ENCODE assay signal across 1 cellular context in the genomic region with DNA sequence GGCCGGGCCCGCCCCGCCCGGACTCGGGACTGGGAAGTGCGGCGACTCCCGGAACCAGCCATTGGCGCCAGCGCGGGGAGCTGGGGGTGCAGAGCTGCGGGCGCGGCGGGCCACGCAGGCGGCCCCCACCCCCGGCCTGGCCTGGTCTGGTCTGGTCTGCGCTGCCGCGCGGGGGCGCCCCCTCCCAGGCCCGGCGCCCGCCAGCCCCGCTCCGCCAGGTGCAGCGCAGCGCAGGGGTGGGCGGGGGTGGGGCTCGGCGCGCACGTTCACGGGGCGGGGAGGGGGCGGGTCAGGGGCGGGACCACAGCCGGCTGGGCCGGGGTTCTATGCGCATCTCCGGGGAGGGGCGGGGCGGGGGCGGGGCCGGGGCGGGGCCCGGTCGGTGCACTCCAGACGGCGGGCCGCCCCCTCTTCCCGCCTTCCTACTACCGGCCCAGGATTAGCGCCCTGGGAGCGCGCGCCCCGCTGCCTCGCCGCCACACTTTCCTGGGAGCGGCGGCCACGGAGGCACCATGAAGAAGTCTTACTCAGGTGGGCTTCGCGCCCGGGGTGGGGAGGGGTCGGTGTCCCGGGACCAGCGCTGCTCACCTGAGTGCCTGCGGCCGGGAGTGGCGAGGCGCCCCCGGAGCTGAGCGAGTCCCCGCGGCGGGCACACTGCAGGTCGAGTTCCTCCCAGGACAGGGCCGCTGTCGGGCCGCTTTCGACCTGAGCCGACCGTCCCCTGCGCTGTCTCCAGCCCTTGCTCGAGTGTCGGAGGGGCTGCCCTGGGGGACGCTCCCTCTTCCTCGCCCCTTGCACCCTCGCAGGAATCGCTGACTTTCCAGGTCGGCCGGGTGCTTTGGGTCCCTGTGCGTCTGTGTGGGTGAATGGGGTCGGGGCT.
A peak's percentile ranks its signal among the peaks of the same experiment; 100 is the strongest.
TF ChIP-seq lines count a peak whose summit lies in the region.

No MANE protein-coding gene starts in this region.

TF ChIP-seq in HepG2, 621 proteins besides CTCF, POLR2A, EP300 and RAD21 (continued from another document):
- TF ChIP-seq, protein P1, sequence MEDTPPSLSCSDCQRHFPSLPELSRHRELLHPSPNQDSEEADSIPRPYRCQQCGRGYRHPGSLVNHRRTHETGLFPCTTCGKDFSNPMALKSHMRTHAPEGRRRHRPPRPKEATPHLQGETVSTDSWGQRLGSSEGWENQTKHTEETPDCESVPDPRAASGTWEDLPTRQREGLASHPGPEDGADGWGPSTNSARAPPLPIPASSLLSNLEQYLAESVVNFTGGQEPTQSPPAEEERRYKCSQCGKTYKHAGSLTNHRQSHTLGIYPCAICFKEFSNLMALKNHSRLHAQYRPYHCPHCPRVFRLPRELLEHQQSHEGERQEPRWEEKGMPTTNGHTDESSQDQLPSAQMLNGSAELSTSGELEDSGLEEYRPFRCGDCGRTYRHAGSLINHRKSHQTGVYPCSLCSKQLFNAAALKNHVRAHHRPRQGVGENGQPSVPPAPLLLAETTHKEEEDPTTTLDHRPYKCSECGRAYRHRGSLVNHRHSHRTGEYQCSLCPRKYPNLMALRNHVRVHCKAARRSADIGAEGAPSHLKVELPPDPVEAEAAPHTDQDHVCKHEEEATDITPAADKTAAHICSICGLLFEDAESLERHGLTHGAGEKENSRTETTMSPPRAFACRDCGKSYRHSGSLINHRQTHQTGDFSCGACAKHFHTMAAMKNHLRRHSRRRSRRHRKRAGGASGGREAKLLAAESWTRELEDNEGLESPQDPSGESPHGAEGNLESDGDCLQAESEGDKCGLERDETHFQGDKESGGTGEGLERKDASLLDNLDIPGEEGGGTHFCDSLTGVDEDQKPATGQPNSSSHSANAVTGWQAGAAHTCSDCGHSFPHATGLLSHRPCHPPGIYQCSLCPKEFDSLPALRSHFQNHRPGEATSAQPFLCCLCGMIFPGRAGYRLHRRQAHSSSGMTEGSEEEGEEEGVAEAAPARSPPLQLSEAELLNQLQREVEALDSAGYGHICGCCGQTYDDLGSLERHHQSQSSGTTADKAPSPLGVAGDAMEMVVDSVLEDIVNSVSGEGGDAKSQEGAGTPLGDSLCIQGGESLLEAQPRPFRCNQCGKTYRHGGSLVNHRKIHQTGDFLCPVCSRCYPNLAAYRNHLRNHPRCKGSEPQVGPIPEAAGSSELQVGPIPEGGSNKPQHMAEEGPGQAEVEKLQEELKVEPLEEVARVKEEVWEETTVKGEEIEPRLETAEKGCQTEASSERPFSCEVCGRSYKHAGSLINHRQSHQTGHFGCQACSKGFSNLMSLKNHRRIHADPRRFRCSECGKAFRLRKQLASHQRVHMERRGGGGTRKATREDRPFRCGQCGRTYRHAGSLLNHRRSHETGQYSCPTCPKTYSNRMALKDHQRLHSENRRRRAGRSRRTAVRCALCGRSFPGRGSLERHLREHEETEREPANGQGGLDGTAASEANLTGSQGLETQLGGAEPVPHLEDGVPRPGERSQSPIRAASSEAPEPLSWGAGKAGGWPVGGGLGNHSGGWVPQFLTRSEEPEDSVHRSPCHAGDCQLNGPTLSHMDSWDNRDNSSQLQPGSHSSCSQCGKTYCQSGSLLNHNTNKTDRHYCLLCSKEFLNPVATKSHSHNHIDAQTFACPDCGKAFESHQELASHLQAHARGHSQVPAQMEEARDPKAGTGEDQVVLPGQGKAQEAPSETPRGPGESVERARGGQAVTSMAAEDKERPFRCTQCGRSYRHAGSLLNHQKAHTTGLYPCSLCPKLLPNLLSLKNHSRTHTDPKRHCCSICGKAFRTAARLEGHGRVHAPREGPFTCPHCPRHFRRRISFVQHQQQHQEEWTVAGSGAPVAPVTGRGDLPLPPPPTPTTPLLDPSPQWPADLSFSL (CRISPR knock-in tag; IDR thresholded peaks at IDR 0.05), result no peak
- TF ChIP-seq KLF11 (CRISPR knock-in tag; IDR thresholded peaks at IDR 0.05), result peak; percentile 58; the same call in 1 of the 2 replicates
- TF ChIP-seq, protein P2, sequence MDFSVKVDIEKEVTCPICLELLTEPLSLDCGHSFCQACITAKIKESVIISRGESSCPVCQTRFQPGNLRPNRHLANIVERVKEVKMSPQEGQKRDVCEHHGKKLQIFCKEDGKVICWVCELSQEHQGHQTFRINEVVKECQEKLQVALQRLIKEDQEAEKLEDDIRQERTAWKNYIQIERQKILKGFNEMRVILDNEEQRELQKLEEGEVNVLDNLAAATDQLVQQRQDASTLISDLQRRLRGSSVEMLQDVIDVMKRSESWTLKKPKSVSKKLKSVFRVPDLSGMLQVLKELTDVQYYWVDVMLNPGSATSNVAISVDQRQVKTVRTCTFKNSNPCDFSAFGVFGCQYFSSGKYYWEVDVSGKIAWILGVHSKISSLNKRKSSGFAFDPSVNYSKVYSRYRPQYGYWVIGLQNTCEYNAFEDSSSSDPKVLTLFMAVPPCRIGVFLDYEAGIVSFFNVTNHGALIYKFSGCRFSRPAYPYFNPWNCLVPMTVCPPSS (IDR thresholded peaks at IDR 0.05), result no peak
- TF ChIP-seq NR2F6 (IDR thresholded peaks at IDR 0.05), result no peak
- TF ChIP-seq NR2F6 (CRISPR knock-in tag; IDR thresholded peaks at IDR 0.05), result 0 out of 2 replicates have a peak, but pooled peaks have one; percentile 9
